12 cellular contexts compared by ENCODE assay signal in the genomic region with DNA sequence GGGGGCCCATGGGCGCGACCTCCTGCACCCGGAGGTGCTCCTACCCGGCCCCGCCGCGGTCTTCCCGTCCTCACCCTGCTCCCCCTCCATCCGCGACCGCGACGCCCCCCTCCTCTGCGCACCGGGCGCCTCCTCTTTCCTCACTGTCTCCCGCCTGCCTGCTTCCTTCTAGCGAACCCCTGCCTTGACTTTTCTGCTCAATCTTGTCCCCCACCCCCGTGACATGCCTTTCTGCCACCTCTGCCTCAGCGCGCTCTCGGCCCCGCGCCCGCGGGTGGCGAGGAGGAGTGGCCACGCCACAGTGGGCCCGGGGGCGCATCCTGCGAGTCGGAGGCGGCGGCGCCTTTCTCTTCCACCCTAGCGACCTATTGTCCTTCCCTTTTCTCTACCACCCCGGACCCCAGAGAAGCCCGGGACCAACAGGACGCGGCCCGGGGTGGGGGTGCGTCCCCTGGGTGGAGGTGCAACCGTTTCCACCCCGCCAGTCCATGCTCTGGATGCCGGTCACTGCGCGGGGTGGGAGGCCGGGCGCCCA. TPM values are rescaled to one million over a fixed set of nuclear protein-coding genes. Genes with fewer than 3 reads are reported as not detected.
DNase-seq lines count a peak whose midpoint lies in the region; ATAC-seq, FAIRE-seq and TF ChIP-seq lines count a peak whose summit lies in the region.
"Had no signal": no experiment of that assay in that cellular context is flagged by ENCODE, and none has a peak within 500 bp of the region (broad histone marks: within the 10 kb centered on the region; RNA-seq: fewer than 3 reads in every experiment).

No MANE protein-coding gene starts in this region.

- TF ChIP-seq CTCF in KMS-11 (conservative IDR thresholded peaks at IDR 0.05; ENCODE audit: low read depth, low read length), result no peak
- no peak for TF ChIP-seq CTCF in choroid plexus epithelial cell (conservative IDR thresholded peaks at IDR 0.05; ENCODE audit: low read depth, low read length)
- TF ChIP-seq CTCF in suprapubic skin (IDR thresholded peaks at IDR 0.05), result no peak
- no peak for TF ChIP-seq CTCF in foreskin keratinocyte (conservative IDR thresholded peaks at IDR 0.05)

- peaks cover 11% of the 10 kb centered on the region for H3K79me1 ChIP-seq in mesenchymal stem cell (replicated peaks; ENCODE audit: low read length, poor library complexity, severe bottlenecking)

- H3K4ac ChIP-seq in mesenchymal stem cell (ENCODE audit: low read depth in 1 of 2, low read length in 2 of 2), result peak overlapping the region in 1 of 2 experiments; percentile 62

- H3K9me3 ChIP-seq in mesenchymal stem cell (ENCODE audit: control insufficient read depth, low read length) (no peaks in the 10 kb centered on the region), suprapubic skin (no peaks in the 10 kb centered on the region)

- H3K27ac ChIP-seq in KMS-11, result no peak overlapping the region
- H3K27ac ChIP-seq in mesenchymal stem cell (ENCODE audit: low read length, poor library complexity, severe bottlenecking), result no peak overlapping the region
- H3K27ac ChIP-seq in suprapubic skin, result no peak overlapping the region
- H3K27ac ChIP-seq in foreskin keratinocyte, result no peak overlapping the region

- no peak for ATAC-seq in foreskin keratinocyte
- no peak for ATAC-seq in HG03342 (IDR thresholded peaks at IDR 0.05; ENCODE audit: unreplicated experiment)

- no peak overlapping the region for H2AK5ac ChIP-seq in mesenchymal stem cell (ENCODE audit: low read length, severe bottlenecking)

- H2AFZ ChIP-seq in KMS-11 (ENCODE audit: low read depth) (peak overlapping the region; percentile 86), mesenchymal stem cell (ENCODE audit: low read depth, low read length) (peak overlapping the region; percentile 60)

- H3K4me2 ChIP-seq in KMS-11 (peak overlapping the region; percentile 88), mesenchymal stem cell (ENCODE audit: low read length, poor library complexity, severe bottlenecking) (peak overlapping the region; percentile 93)

- H3K9ac ChIP-seq in KMS-11 (peak overlapping the region; percentile 52; the same call in 1 of the 2 replicates), mesenchymal stem cell (ENCODE audit: low read length) (no peak overlapping the region)

- H3K14ac ChIP-seq in mesenchymal stem cell (ENCODE audit: low read length in 2 of 2), result no peak overlapping the region

- H3K79me2 ChIP-seq in KMS-11 (ENCODE audit: insufficient read depth, low read depth), result no peaks in the 10 kb centered on the region

- no peak overlapping the region for H2BK5ac ChIP-seq in mesenchymal stem cell (ENCODE audit: low read depth, low read length, poor library complexity, severe bottlenecking)

- peak overlapping the region in 1 of 2 experiments; percentile 83 for H3K18ac ChIP-seq in mesenchymal stem cell (ENCODE audit: low read depth in 1 of 2, low read length in 2 of 2)

- peak overlapping the region in 1 of 2 experiments; percentile 59 for H2BK12ac ChIP-seq in mesenchymal stem cell (ENCODE audit: low read length in 2 of 2)

- no peak for FAIRE-seq in GM12891 (lab: Jason Lieb, UNC)

- H3K23ac ChIP-seq in mesenchymal stem cell (ENCODE audit: low read length in 2 of 2), result peak overlapping the region in 1 of 2 experiments; percentile 86

- no peak for TF ChIP-seq EP300 in suprapubic skin (IDR thresholded peaks at IDR 0.05)

- H3K4me3 ChIP-seq in KMS-11 (IDR thresholded peaks at IDR 0.05; ENCODE audit: insufficient read depth, low read depth, low read length), result no peak overlapping the region
- H3K4me3 ChIP-seq in choroid plexus epithelial cell (ENCODE audit: low read depth, low read length), result peak overlapping the region; percentile 77
- peak overlapping the region; percentile 73 to 87 for H3K4me3 ChIP-seq in mesenchymal stem cell (ENCODE audit: insufficient read depth in 1 of 2, low read depth in 1 of 2, low read length in 2 of 2)
- H3K4me3 ChIP-seq in suprapubic skin, result peak overlapping the region; percentile 53

- H3K36me3 ChIP-seq in KMS-11 (ENCODE audit: insufficient read depth) (no peaks in the 10 kb centered on the region), mesenchymal stem cell (ENCODE audit: control insufficient read depth in 1 of 2, insufficient read depth in 2 of 2, low read depth in 1 of 2, low read length in 2 of 2) (no peaks in the 10 kb centered on the region), suprapubic skin (no peaks in the 10 kb centered on the region)

- WGBS in mesenchymal stem cell, result under 1% methylated on average over 34 of the region's 49 CpGs
- WGBS in suprapubic skin, result 3% methylated on average over 45 of the region's 49 CpGs

- no peak overlapping the region for H4K91ac ChIP-seq in mesenchymal stem cell (ENCODE audit: low read length)

- no peaks in the 10 kb centered on the region for H3K4me1 ChIP-seq in KMS-11 (ENCODE audit: low read depth, poor library complexity, severe bottlenecking)
- peaks cover 23% of the 10 kb centered on the region for H3K4me1 ChIP-seq in mesenchymal stem cell (ENCODE audit: control insufficient read depth, insufficient read depth, low read depth, low read length)
- peaks cover 42% of the 10 kb centered on the region for H3K4me1 ChIP-seq in suprapubic skin
- H3K4me1 ChIP-seq in foreskin keratinocyte, result no peaks in the 10 kb centered on the region

- peak overlapping the region; percentile 25 for H4K8ac ChIP-seq in mesenchymal stem cell (ENCODE audit: low read length)

- no peak for DNase-seq in choroid plexus epithelial cell (ENCODE audit: low read depth)
- no peak for DNase-seq in mesenchymal stem cell
- DNase-seq in suprapubic skin (ENCODE audit: low spot score in 2 of 2), result no peak
- DNase-seq in foreskin keratinocyte, result no peak
- no peak for DNase-seq in 8988T
- DNase-seq in GM12891 (ENCODE audit: insufficient read length, low spot score), result no peak
- DNase-seq: activated CD4-positive, alpha-beta T cell treated with anti-CD3 and anti-CD28 coated beads for 48 hours; anterior cingulate cortex; left cardiac atrium; NK-92 treated with Interleukin-12 subunit alpha and Interleukin-12 subunit beta, amount 100 ng/mL, for 24 hours had no signal

- H3K27me3 ChIP-seq in KMS-11 (ENCODE audit: insufficient read depth, low read depth) (no peaks in the 10 kb centered on the region), mesenchymal stem cell (ENCODE audit: control insufficient read depth in 1 of 2, insufficient read depth in 1 of 2, low read length in 2 of 2) (peaks cover 0 to 81% of the 10 kb centered on the region in 2 experiments), suprapubic skin (peaks cover 78% of the 10 kb centered on the region), foreskin keratinocyte (peaks cover 68% of the 10 kb centered on the region)

- TF ChIP-seq POLR2A in suprapubic skin (IDR thresholded peaks at IDR 0.05), result no peak
- no peak for TF ChIP-seq POLR2A in GM12891 (IDR thresholded peaks at IDR 0.05; ENCODE audit: low read depth, low read length)

- H4K20me1 ChIP-seq in KMS-11 (ENCODE audit: insufficient read depth), result no peaks in the 10 kb centered on the region

- no peak overlapping the region for H2BK120ac ChIP-seq in mesenchymal stem cell (ENCODE audit: low read depth, low read length)

- H2BK15ac ChIP-seq in mesenchymal stem cell (ENCODE audit: low read depth, poor library complexity, severe bottlenecking), result peak overlapping the region; percentile 60

TF ChIP-seq in GM12891, 5 proteins besides CTCF, POLR2A, EP300 and RAD21:
- TF ChIP-seq POU2F2 (IDR thresholded peaks at IDR 0.05; ENCODE audit: low read depth, low read length) (no peak), SPI1 (IDR thresholded peaks at IDR 0.05; ENCODE audit: low read depth, low read length) (no peak), POLR2AphosphoS5 (IDR thresholded peaks at IDR 0.05; ENCODE audit: low read depth, low read length) (no peak), PAX5 (IDR thresholded peaks at IDR 0.05; ENCODE audit: insufficient read depth, low read length, severe bottlenecking) (no peak), TAF1 (IDR thresholded peaks at IDR 0.05; ENCODE audit: low read depth, low read length) (no peak)

RNA-seq across cellular contexts. Expression of a gene that starts 2.1 kb away (rescaled TPM):
- polyA plus RNA-seq in mesenchymal stem cell (2013, experiment 1 of 2), result 1.1 TPM
- polyA plus RNA-seq in mesenchymal stem cell (2013, experiment 2 of 2), result 1.1 TPM
- 1 to 10 TPM in 3 of 4 donors, under 1 TPM in 1; 0.59 to 3.1 (median 2.0) TPM for total RNA-seq in suprapubic skin
- not detected in 2 replicates for total RNA-seq in foreskin keratinocyte
- polyA plus RNA-seq in foreskin keratinocyte, result not detected in 2 replicates
- 0.04 TPM for polyA plus RNA-seq in GM12891 (2012; ENCODE audit: low read depth, missing spikeins)
